In genomic region chr2:68412127-68412819, GRCh38 we compare ENCODE assay signal across 1 cellular context.
TF ChIP-seq lines count a peak whose summit lies in the region.

No MANE protein-coding gene starts in this region.

TF ChIP-seq in GM23338, 12 proteins besides CTCF, POLR2A, EP300 and RAD21 (continued from another document):
- no peak for TF ChIP-seq ZNF462 (CRISPR knock-in tag; IDR thresholded peaks at IDR 0.05)
- no peak for TF ChIP-seq CREB1 (CRISPR knock-in tag; IDR thresholded peaks at IDR 0.05; ENCODE audit: low read depth)
- TF ChIP-seq NANOG (IDR thresholded peaks at IDR 0.05; ENCODE audit: borderline replicate concordance), result no peak
- TF ChIP-seq STAT1 (IDR thresholded peaks at IDR 0.05; ENCODE audit: unreplicated experiment), result no peak
